Comparison of ENCODE assay signal across 8 cellular contexts in the genomic region with DNA sequence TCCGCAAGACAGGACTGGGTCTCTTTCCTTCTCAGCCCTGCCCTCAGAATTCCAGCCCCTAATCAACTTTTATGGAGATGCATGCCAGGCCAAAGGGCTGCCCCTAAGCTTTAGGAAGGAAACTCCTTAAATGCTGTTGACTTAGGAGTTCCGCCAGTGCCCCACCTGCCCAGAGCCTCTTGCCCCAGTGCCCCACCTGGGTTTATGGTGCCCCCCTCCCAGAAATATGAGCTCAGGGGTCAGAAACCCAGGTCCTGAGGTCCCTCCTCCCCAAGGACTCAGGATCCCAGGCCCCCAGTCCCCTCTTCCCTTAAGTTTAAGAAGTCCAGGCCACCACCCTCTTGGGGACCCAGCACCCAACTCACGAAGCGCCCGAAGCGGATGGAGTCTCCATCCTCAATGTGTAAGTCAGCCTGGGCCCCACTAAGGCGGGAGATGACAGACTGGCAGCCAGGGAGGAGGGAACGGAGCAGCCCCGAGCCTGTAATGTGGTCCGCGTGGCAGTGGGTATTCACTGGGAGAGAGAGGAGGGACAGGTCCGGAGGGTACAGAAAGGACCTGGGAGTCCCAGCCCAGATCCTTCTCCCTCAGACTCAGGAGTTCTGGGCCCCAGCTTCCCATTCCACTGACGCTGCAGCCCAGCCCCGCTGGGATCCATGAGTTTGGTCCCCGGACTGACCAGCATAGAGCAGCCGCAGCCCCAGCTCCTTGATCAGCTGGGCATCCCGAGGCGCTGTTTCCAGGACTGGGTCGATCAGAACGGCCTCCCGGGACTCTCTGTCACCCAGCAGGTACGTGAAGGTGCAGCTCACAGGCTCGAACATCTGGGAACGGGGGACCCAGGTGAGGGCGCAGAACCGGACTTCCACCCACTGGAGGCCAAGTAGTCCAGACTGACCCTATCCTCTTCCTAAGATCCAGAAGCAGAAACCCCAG. TPM values are rescaled to one million over a fixed set of nuclear protein-coding genes. Genes with fewer than 3 reads are reported as not detected.
DNase-seq lines count a peak whose midpoint lies in the region; ATAC-seq, FAIRE-seq and TF ChIP-seq lines count a peak whose summit lies in the region.

No MANE protein-coding gene starts in this region.

- DNase-seq in A549 (ENCODE audit: low read depth in 1 of 2, low spot score in 1 of 2) = no peak
- no peak for DNase-seq in activated T-helper 2 cell treated with anti-CD3 and anti-CD28 coated beads, Interferon-gamma antibody, Interleukin-2, Interleukin-4, amounts not matched to agents 10 μg/mL and 5 μg/mL and 100 μg/mL, durations not matched to agents 14 hours and 24 hours and 36 hours (ENCODE audit: low spot score)
- peak; percentile 20 for DNase-seq in left ventricle myocardium inferior
- no peak for DNase-seq in retinal pigment epithelial cell (ENCODE audit: low read depth)
- DNase-seq in SKM-1 (lab: John Stamatoyannopoulos, UW; ENCODE audit: unreplicated experiment) = no peak
- DNase-seq in germinal center (ENCODE audit: low spot score) = no peak

- no peaks in the 10 kb centered on the region for H3K27me3 Mint-ChIP-seq in activated T-helper 2 cell treated with anti-CD3 and anti-CD28 coated beads, Interferon-gamma antibody, Interleukin-2, Interleukin-4, amounts not matched to agents 10 μg/mL and 5 μg/mL and 100 μg/mL, durations not matched to agents 14 hours and 24 hours and 36 hours (ENCODE audit: low read depth)

- ATAC-seq in A549 = peak; percentile 60 to 65
- ATAC-seq in HG02642 (IDR thresholded peaks at IDR 0.05; ENCODE audit: poor library complexity, unreplicated experiment) = peak; percentile 2
- no peak for ATAC-seq in HG03196 (IDR thresholded peaks at IDR 0.05; ENCODE audit: unreplicated experiment)

- no peak for TF ChIP-seq EP300 in A549 (IDR thresholded peaks at IDR 0.05)

- peak overlapping the region; percentile 97 for H3K27ac Mint-ChIP-seq in activated T-helper 2 cell treated with anti-CD3 and anti-CD28 coated beads, Interferon-gamma antibody, Interleukin-2, Interleukin-4, amounts not matched to agents 10 μg/mL and 5 μg/mL and 100 μg/mL, durations not matched to agents 14 hours and 24 hours and 36 hours

- no peaks in the 10 kb centered on the region for H3K27me3 ChIP-seq in left ventricle myocardium inferior (ENCODE audit: low read depth)

- peak overlapping the region; percentile 79 to 90 for H3K27ac ChIP-seq in A549
- H3K27ac ChIP-seq in left ventricle myocardium inferior (replicated peaks) = peak overlapping the region; percentile 91

- WGBS in A549 (ENCODE audit: missing lambda C conversion rate) = 2% methylated on average over 26 of the region's 26 CpGs

- no peaks in the 10 kb centered on the region for H3K9me3 Mint-ChIP-seq in activated T-helper 2 cell treated with anti-CD3 and anti-CD28 coated beads, Interferon-gamma antibody, Interleukin-2, Interleukin-4, amounts not matched to agents 10 μg/mL and 5 μg/mL and 100 μg/mL, durations not matched to agents 14 hours and 24 hours and 36 hours

- FAIRE-seq in A549 (lab: Jason Lieb, UNC) = no peak

- H3K36me3 ChIP-seq in left ventricle myocardium inferior = no peaks in the 10 kb centered on the region

- TF ChIP-seq POLR2A in A549 (IDR thresholded peaks at IDR 0.05; ENCODE audit: low read length) = no peak

- TF ChIP-seq RAD21 in A549 (conservative IDR thresholded peaks at IDR 0.05 in 1 of 2, IDR thresholded peaks at IDR 0.05 in 1 of 2) = no peak

- H3K4me3 ChIP-seq in A549 (peak overlapping the region; percentile 90), left ventricle myocardium inferior (peak overlapping the region; percentile 94), retinal pigment epithelial cell (ENCODE audit: low read length) (peak overlapping the region; percentile 90)

- H3K36me3 Mint-ChIP-seq in activated T-helper 2 cell treated with anti-CD3 and anti-CD28 coated beads, Interferon-gamma antibody, Interleukin-2, Interleukin-4, amounts not matched to agents 10 μg/mL and 5 μg/mL and 100 μg/mL, durations not matched to agents 14 hours and 24 hours and 36 hours (ENCODE audit: low read depth) = peaks cover 11% of the 10 kb centered on the region

- TF ChIP-seq CTCF in A549 (IDR thresholded peaks at IDR 0.05) (no peak), left ventricle myocardium inferior (IDR thresholded peaks at IDR 0.05; ENCODE audit: borderline replicate concordance) (no peak), retinal pigment epithelial cell (conservative IDR thresholded peaks at IDR 0.05; ENCODE audit: low read depth, low read length) (no peak)

- peaks cover 12% of the 10 kb centered on the region for H3K4me1 Mint-ChIP-seq in activated T-helper 2 cell treated with anti-CD3 and anti-CD28 coated beads, Interferon-gamma antibody, Interleukin-2, Interleukin-4, amounts not matched to agents 10 μg/mL and 5 μg/mL and 100 μg/mL, durations not matched to agents 14 hours and 24 hours and 36 hours (ENCODE audit: low read depth)

- CTCF ChIA-PET in A549 (lab: Yijun Ruan, JAX) = interaction anchor here (1.0 to 12.2 kb wide), 11 partner anchors 13 to 135 kb away, joined by 3 to 462 read pairs (median 5); a partner anchor contains a TSS

- H3K4me1 ChIP-seq in A549 = peaks cover 30% of the 10 kb centered on the region
- H3K4me1 ChIP-seq in left ventricle myocardium inferior = peaks cover 41% of the 10 kb centered on the region

- intact Hi-C loops in activated T-helper 2 cell treated with anti-CD3 and anti-CD28 coated beads, Interferon-gamma antibody, Interleukin-2, Interleukin-4, amounts not matched to agents 10 μg/mL and 5 μg/mL and 100 μg/mL, durations not matched to agents 14 hours and 24 hours and 36 hours (cut with micrococcal nuclease) = loop anchor here (1.0 to 10.0 kb wide), 5 partner anchors 56 to 259 kb away; a partner anchor contains a TSS
- intact Hi-C loops in left ventricle myocardium inferior (cut with micrococcal nuclease) = no loop called here

- H3K4me2 ChIP-seq in A549 = peak overlapping the region; percentile 80

- peak overlapping the region; percentile 87 for H3K4me3 Mint-ChIP-seq in activated T-helper 2 cell treated with anti-CD3 and anti-CD28 coated beads, Interferon-gamma antibody, Interleukin-2, Interleukin-4, amounts not matched to agents 10 μg/mL and 5 μg/mL and 100 μg/mL, durations not matched to agents 14 hours and 24 hours and 36 hours (ENCODE audit: low read depth)

- H3K9me3 ChIP-seq in A549 = no peaks in the 10 kb centered on the region
- no peaks in the 10 kb centered on the region for H3K9me3 ChIP-seq in left ventricle myocardium inferior (replicated peaks)

- POLR2A ChIA-PET in A549 (lab: Yijun Ruan, JAX) = interaction anchor here (0.5 to 1.6 kb wide), 3 partner anchors 22 to 62 kb away, joined by 3 to 5 read pairs (median 4); no protein-coding TSS in a partner anchor

RNA-seq across cellular contexts. Expression of a gene that starts 0.9 kb away (rescaled TPM):
- 58.9 and 75.6 TPM in 2 replicates for polyA plus RNA-seq in A549 (2011; rRNA removed)
- polyA plus RNA-seq in A549 (2012; cell fraction: cytosol; rRNA removed) = 74.2 and 87.8 TPM in 2 replicates
- polyA plus RNA-seq in A549 (2012; cell fraction: nucleus; rRNA removed) = 69.3 and 108 TPM in 2 replicates
- 31.2 to 38.6 TPM (median 37.3 TPM) in 3 replicates for polyA plus RNA-seq in A549 (2017; fragmentation: RNase III; extraction: RNeasy Plus Mini Kit Qiagen cat#74134 plus additional on column Dnase treatment)
- 49.9 and 56.3 TPM in 2 replicates for polyA minus RNA-seq in A549 (2011; rRNA and poly(A)+ RNA removed)
- total RNA-seq in activated T-helper 2 cell treated with anti-CD3 and anti-CD28 coated beads, Interferon-gamma antibody, Interleukin-2, Interleukin-4, amounts not matched to agents 10 μg/mL and 5 μg/mL and 100 μg/mL, durations not matched to agents 14 hours and 24 hours and 36 hours = 64.6 and 65.5 TPM in 2 replicates
- 14.6 TPM for total RNA-seq in left ventricle myocardium inferior

RNA-seq across cellular contexts. Expression of a gene that starts 6.9 kb away (rescaled TPM):
- 0.09 and 0.38 TPM in 2 replicates for polyA plus RNA-seq in A549 (2011; rRNA removed)
- 0.46 and 0.67 TPM in 2 replicates for polyA plus RNA-seq in A549 (2012; cell fraction: cytosol; rRNA removed)
- 0.65 and 1.1 TPM in 2 replicates for polyA plus RNA-seq in A549 (2012; cell fraction: nucleus; rRNA removed)
- 1.4 to 2.2 TPM (median 1.5 TPM) in 3 replicates for polyA plus RNA-seq in A549 (2017; fragmentation: RNase III; extraction: RNeasy Plus Mini Kit Qiagen cat#74134 plus additional on column Dnase treatment)
- 0.39 and 0.74 TPM in 2 replicates for polyA minus RNA-seq in A549 (2011; rRNA and poly(A)+ RNA removed)
- total RNA-seq in activated T-helper 2 cell treated with anti-CD3 and anti-CD28 coated beads, Interferon-gamma antibody, Interleukin-2, Interleukin-4, amounts not matched to agents 10 μg/mL and 5 μg/mL and 100 μg/mL, durations not matched to agents 14 hours and 24 hours and 36 hours = 1.7 and 2.1 TPM in 2 replicates
- 1.1 TPM for total RNA-seq in left ventricle myocardium inferior

RNA-seq across cellular contexts. Expression of a gene that starts 21.6 kb away (rescaled TPM):
- polyA plus RNA-seq in A549 (2011; rRNA removed) = 4.4 and 5.5 TPM in 2 replicates
- 9.8 and 10.9 TPM in 2 replicates for polyA plus RNA-seq in A549 (2012; cell fraction: cytosol; rRNA removed)
- polyA plus RNA-seq in A549 (2012; cell fraction: nucleus; rRNA removed) = 16.5 and 16.6 TPM in 2 replicates
- 10.1 to 12.0 TPM (median 12.0 TPM) in 3 replicates for polyA plus RNA-seq in A549 (2017; fragmentation: RNase III; extraction: RNeasy Plus Mini Kit Qiagen cat#74134 plus additional on column Dnase treatment)
- 2.3 and 3.5 TPM in 2 replicates for polyA minus RNA-seq in A549 (2011; rRNA and poly(A)+ RNA removed)
- total RNA-seq in activated T-helper 2 cell treated with anti-CD3 and anti-CD28 coated beads, Interferon-gamma antibody, Interleukin-2, Interleukin-4, amounts not matched to agents 10 μg/mL and 5 μg/mL and 100 μg/mL, durations not matched to agents 14 hours and 24 hours and 36 hours = 23.0 and 25.3 TPM in 2 replicates
- total RNA-seq in left ventricle myocardium inferior = 4.5 TPM

RNA-seq across cellular contexts. Expression of a gene that starts 49.2 kb away (rescaled TPM):
- polyA plus RNA-seq in A549 (2011; rRNA removed) (31.9 and 32.0 TPM in 2 replicates), A549 (2017; fragmentation: RNase III; extraction: RNeasy Plus Mini Kit Qiagen cat#74134 plus additional on column Dnase treatment) (55.1 to 62.3 TPM (median 55.2 TPM) in 3 replicates)
- polyA plus RNA-seq in A549 (2012; cell fraction: cytosol; rRNA removed) = 49.4 and 52.2 TPM in 2 replicates
- 47.2 and 52.6 TPM in 2 replicates for polyA plus RNA-seq in A549 (2012; cell fraction: nucleus; rRNA removed)
- 33.6 and 35.3 TPM in 2 replicates for polyA minus RNA-seq in A549 (2011; rRNA and poly(A)+ RNA removed)
- total RNA-seq in activated T-helper 2 cell treated with anti-CD3 and anti-CD28 coated beads, Interferon-gamma antibody, Interleukin-2, Interleukin-4, amounts not matched to agents 10 μg/mL and 5 μg/mL and 100 μg/mL, durations not matched to agents 14 hours and 24 hours and 36 hours = 27.3 and 27.5 TPM in 2 replicates
- 12.8 TPM for total RNA-seq in left ventricle myocardium inferior

RNA-seq across cellular contexts. Expression of a gene that starts 49.5 kb away (rescaled TPM):
- polyA plus RNA-seq in A549 (2011; rRNA removed) (0.12 TPM in 1 of 2 replicates, not detected in the other), A549 (2017; fragmentation: RNase III; extraction: RNeasy Plus Mini Kit Qiagen cat#74134 plus additional on column Dnase treatment) (0.27 to 0.37 TPM (median 0.28 TPM) in 3 replicates)
- 0.13 and 0.26 TPM in 2 replicates for polyA plus RNA-seq in A549 (2012; cell fraction: cytosol; rRNA removed)
- 0.32 and 0.47 TPM in 2 replicates for polyA plus RNA-seq in A549 (2012; cell fraction: nucleus; rRNA removed)
- not detected in 2 replicates for polyA minus RNA-seq in A549 (2011; rRNA and poly(A)+ RNA removed)
- 9.0 and 9.1 TPM in 2 replicates for total RNA-seq in activated T-helper 2 cell treated with anti-CD3 and anti-CD28 coated beads, Interferon-gamma antibody, Interleukin-2, Interleukin-4, amounts not matched to agents 10 μg/mL and 5 μg/mL and 100 μg/mL, durations not matched to agents 14 hours and 24 hours and 36 hours
- total RNA-seq in left ventricle myocardium inferior = 1.0 TPM
